ENCODE assay signal across 8 cellular contexts in genomic region chr3:132722165-132723023, GRCh38. TPM values are rescaled to one million over a fixed set of nuclear protein-coding genes. Genes with fewer than 3 reads are reported as not detected.
A peak's percentile ranks its signal among the peaks of the same experiment; 100 is the strongest.
DNase-seq lines count a peak whose midpoint lies in the region; ATAC-seq, FAIRE-seq and TF ChIP-seq lines count a peak whose summit lies in the region.

Gene NPHP3 (minus strand): TSS chr3:132722409. CDS start chr3:132722355, 54 bp downstream.

- no peaks in the 10 kb centered on the region for H3K36me3 ChIP-seq in mucosa of descending colon (ENCODE audit: low read depth)

- peaks cover 11% of the 10 kb centered on the region for H3K4me1 ChIP-seq in mucosa of descending colon (ENCODE audit: low read depth)

- peak within 1 kb of the TSS; percentile 87 for H3K4me3 ChIP-seq in mucosa of descending colon

- DNase-seq in D721Med (ENCODE audit: insufficient read length, low spot score) (peak; percentile 91), HuH-7.5 (ENCODE audit: low spot score) (peak; percentile 88), OCI-M1 (lab: John Stamatoyannopoulos, UW) (peak; percentile 93), activated T-cell treated with anti-CD3 and anti-CD28 coated beads for 24 hours (ENCODE audit: low read depth) (peak; percentile 94), epidermal melanocyte (ENCODE audit: insufficient read length, low spot score) (peak; percentile 73), mucosa of descending colon (peak; percentile 98 to 99 (median 99))
- DNase-seq in stimulated activated CD8-positive, alpha-beta memory T cell treated with anti-CD3 and anti-CD28 coated beads, Interleukin-4, amount 100 ng/mL, for 4 hours (ENCODE audit: low read depth in 2 of 2, low spot score in 1 of 2), result peak; percentile 94 to 98

- TF ChIP-seq CTCF in D721Med (IDR thresholded peaks at IDR 0.05; ENCODE audit: insufficient read depth, missing control alignments) (no peak), mucosa of descending colon (IDR thresholded peaks at IDR 0.05) (no peak)

- ATAC-seq in GM21526 (IDR thresholded peaks at IDR 0.05; ENCODE audit: low FRiP score, unreplicated experiment) (peak; percentile 74), mucosa of descending colon (peak; percentile 89)

- intact Hi-C loops in mucosa of descending colon (cut with DNase I, micrococcal nuclease), result loop anchor here (10.0 kb wide), 2 partner anchors 702 to 852 kb away; partner anchors contain the start of gene CDV3 (in 1 of the 2)

- no peaks in the 10 kb centered on the region for H3K9me3 ChIP-seq in mucosa of descending colon

- no peak for FAIRE-seq in D721Med (lab: Jason Lieb, UNC)

RNA-seq across cellular contexts. Expression of gene NPHP3, which starts in this region (rescaled TPM):
- total RNA-seq in mucosa of descending colon, result 10 to 100 TPM; 18.0 to 32.7 (median 21.5) TPM

Comparison
In these comparisons a context has a peak if more than half of its experiments do, and no peak if none do; other contexts are left out.
1. Peak in every context shown above with its lines: DNase-seq, ATAC-seq and H3K4me3 ChIP-seq.